In the genomic region with DNA sequence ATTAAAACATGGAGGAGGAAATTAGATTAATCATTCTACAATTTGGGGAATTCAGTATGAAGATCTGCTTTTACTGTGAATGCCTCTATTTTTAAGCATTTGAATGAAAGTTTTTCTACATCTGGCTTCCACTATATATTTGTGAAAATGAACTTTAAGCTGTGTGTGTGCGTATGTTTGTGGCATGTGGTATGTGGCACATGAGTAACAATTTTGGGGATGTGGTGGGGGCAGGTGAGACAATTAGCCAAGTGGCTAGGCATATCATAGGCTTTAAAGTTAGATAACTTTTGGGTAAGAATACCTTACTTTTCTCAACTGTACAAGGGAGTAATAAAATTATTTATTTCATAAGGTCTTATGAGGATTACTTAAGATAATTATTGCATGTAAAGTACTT, we compare ENCODE assay signal across 23 cellular contexts.
"Had no signal": no experiment of that assay in that cellular context is flagged by ENCODE, and none has a peak within 500 bp of the region (broad histone marks: within the 10 kb centered on the region; RNA-seq: fewer than 3 reads in every experiment).

No MANE protein-coding gene starts in this region.

- H3K4me1 Mint-ChIP-seq: naive B cell had no signal

- H3K36me3 ChIP-seq: colonic mucosa, esophagus squamous epithelium, gastrocnemius medialis, heart right ventricle, left lung, lower lobe of right lung had no signal

- H3K27ac Mint-ChIP-seq: dendritic cell treated with granulocyte-macrophage colony-stimulating factor and Interleukin-4, amounts not matched to agents 40 ng/mL and 50 ng/mL, for 4 days; mesothelial cell of epicardium; naive B cell had no signal

- FAIRE-seq: endothelial cell of umbilical vein, islet of Langerhans, keratinocyte had no signal

- H3K9me3 ChIP-seq: esophagus squamous epithelium, gastrocnemius medialis, mucosa of descending colon had no signal

- H3K4me1 ChIP-seq: colonic mucosa, esophagus squamous epithelium, gastrocnemius medialis, left lung, lower lobe of right lung had no signal

- ATAC-seq: gastrocnemius medialis, heart right ventricle, left cardiac atrium, left lung, left ventricle myocardium superior, lower lobe of right lung, mucosa of descending colon had no signal

- H3K27me3 ChIP-seq: colonic mucosa, esophagus squamous epithelium, gastrocnemius medialis had no signal

- H3K27ac ChIP-seq: colonic mucosa, esophagus squamous epithelium, gastrocnemius medialis, heart right ventricle, left lung, lower lobe of right lung had no signal

- H3K4me3 ChIP-seq: colonic mucosa, esophagus squamous epithelium, gastrocnemius medialis, heart right ventricle, left lung, lower lobe of right lung, mucosa of descending colon had no signal

- H3K4me3 Mint-ChIP-seq: dendritic cell treated with granulocyte-macrophage colony-stimulating factor and Interleukin-4, amounts not matched to agents 40 ng/mL and 50 ng/mL, for 4 days; mesothelial cell of epicardium; naive B cell had no signal

- DNase-seq: colonic mucosa; cortex of kidney; effector CD8-positive, alpha-beta T cell; esophagus squamous epithelium; foreskin fibroblast; foreskin melanocyte; gastrocnemius medialis; glutamatergic neuron; head of caudate nucleus; heart right ventricle; hippocampal formation; left cardiac atrium; left lung; left ventricle myocardium superior; lower lobe of right lung; mesenchymal stem cell; mucosa of descending colon; naive B cell had no signal
